In genomic region chr5:111072949-111073682, GRCh38 we compare ENCODE assay signal across 8 cellular contexts. TPM values are rescaled to one million over a fixed set of nuclear protein-coding genes. Genes with fewer than 3 reads are reported as not detected.
DNase-seq lines count a peak whose midpoint lies in the region; ATAC-seq and TF ChIP-seq lines count a peak whose summit lies in the region.

No MANE protein-coding gene starts in this region.

- POLR2A ChIA-PET in naive thymus-derived CD4-positive, alpha-beta T cell (lab: Charles Lee) = no interaction called here

- WGBS in stomach, 5 donors = 1 to 4% (median 2%) methylated on average over 40 to 44 of the region's 44 CpGs

- no peak for TF ChIP-seq POLR2A in stomach (IDR thresholded peaks at IDR 0.05)

- DNase-seq in NCI-H510A treated with DMSO at 0.1 percent for 48 hours (lab: John Stamatoyannopoulos, UW) (peak; percentile 62), stomach (peak; percentile 28), glomerular visceral epithelial cell (ENCODE audit: extremely low spot score) (no peak)
- peak; percentile 31 for DNase-seq in activated CD8-positive, alpha-beta memory T cell treated with anti-CD3 and anti-CD28 coated beads, Interleukin-2, amount 50 U/mL, for 24 hours (ENCODE audit: extremely low read depth)
- peak; percentile 10 to 69 (median 37) for DNase-seq in naive thymus-derived CD4-positive, alpha-beta T cell

- H3K4me1 Mint-ChIP-seq in naive thymus-derived CD4-positive, alpha-beta T cell = peaks cover 11 to 39% (median 30%) of the 10 kb centered on the region in 7 donors

- TF ChIP-seq EP300 in stomach (IDR thresholded peaks at IDR 0.05) = no peak

- intact Hi-C loops in naive thymus-derived CD4-positive, alpha-beta T cell (cut with micrococcal nuclease) = loop anchor here in 1 of 2 donors (2.0 kb wide), 1 partner anchor 20 kb away; the partner anchor contains the start of gene WDR36
- intact Hi-C loops in stomach (cut with DNase I; ENCODE audit: low total_unique reads) = no loop called here

- H3K36me3 ChIP-seq in naive thymus-derived CD4-positive, alpha-beta T cell (ENCODE audit: control insufficient read depth in 2 of 3, insufficient read depth in 3 of 3, low read length in 3 of 3) = no peaks in the 10 kb centered on the region
- H3K36me3 ChIP-seq in stomach = no peaks in the 10 kb centered on the region

- peaks cover 68 to 82% (median 77%) of the 10 kb centered on the region in 5 donors for H3K27me3 Mint-ChIP-seq in naive thymus-derived CD4-positive, alpha-beta T cell

- no peaks in the 10 kb centered on the region for H3K9me3 ChIP-seq in naive thymus-derived CD4-positive, alpha-beta T cell (ENCODE audit: control insufficient read depth in 2 of 3, low read length in 3 of 3)
- no peaks in the 10 kb centered on the region for H3K9me3 ChIP-seq in stomach

- no peak overlapping the region for H3K27ac ChIP-seq in naive thymus-derived CD4-positive, alpha-beta T cell (ENCODE audit: low read depth, low read length)
- peak overlapping the region in 3 of 5 donors; percentile 39 to 75 (median 65) for H3K27ac ChIP-seq in stomach

- H3K36me3 Mint-ChIP-seq in naive thymus-derived CD4-positive, alpha-beta T cell = peaks cover 0 to 3% (median 0%) of the 10 kb centered on the region in 5 donors

- peak overlapping the region; percentile 67 for H3K4me3 ChIP-seq in naive thymus-derived CD4-positive, alpha-beta T cell (ENCODE audit: low read length)
- peak overlapping the region; percentile 48 to 54 (median 52) for H3K4me3 ChIP-seq in stomach

- ATAC-seq in GM18511 (IDR thresholded peaks at IDR 0.05; ENCODE audit: unreplicated experiment) (peak; percentile 84), HG02884 (IDR thresholded peaks at IDR 0.05; ENCODE audit: unreplicated experiment) (peak; percentile 55), esophagus mucosa (peak; percentile 81)
- ATAC-seq in naive thymus-derived CD4-positive, alpha-beta T cell = peak; percentile 86

- H3K27ac Mint-ChIP-seq in naive thymus-derived CD4-positive, alpha-beta T cell = peak overlapping the region in 3 of 9 donors; percentile 4 to 55 (median 53)

- peaks cover 4 to 15% of the 10 kb centered on the region in 2 donors for H3K4me1 ChIP-seq in naive thymus-derived CD4-positive, alpha-beta T cell (ENCODE audit: control insufficient read depth in 2 of 2, insufficient read depth in 2 of 2, low read length in 2 of 2)
- H3K4me1 ChIP-seq in stomach = peaks cover 0 to 44% (median 26%) of the 10 kb centered on the region in 4 donors

- CTCF ChIA-PET in naive thymus-derived CD4-positive, alpha-beta T cell (lab: Charles Lee) = no interaction called here

- no peaks in the 10 kb centered on the region for H3K9me3 Mint-ChIP-seq in naive thymus-derived CD4-positive, alpha-beta T cell

- H3K27me3 ChIP-seq in naive thymus-derived CD4-positive, alpha-beta T cell (ENCODE audit: control insufficient read depth in 2 of 2, insufficient read depth in 2 of 2, low read length in 2 of 2) = peaks cover 14% of the 10 kb centered on the region in 2 donors
- H3K27me3 ChIP-seq in stomach = peaks cover 0 to 53% (median 31%) of the 10 kb centered on the region in 3 donors

- H3K4me3 Mint-ChIP-seq in naive thymus-derived CD4-positive, alpha-beta T cell = peak overlapping the region; percentile 84 to 95 (median 90)

- no peak for TF ChIP-seq CTCF in stomach (IDR thresholded peaks at IDR 0.05)

RNA-seq across cellular contexts. Expression of gene TSLP, which starts 1.6 kb away (rescaled TPM):
- total RNA-seq in esophagus mucosa (3.8 TPM), stomach (10 to 100 TPM in 1 of 5 donors, 1 to 10 TPM in 1, under 1 TPM in 1, not detected in 2; 0.37 to 18.1 (median 2.6) TPM)
- total RNA-seq in naive thymus-derived CD4-positive, alpha-beta T cell = under 1 TPM in 1 of 5 experiments, not detected in 4; 0.15 TPM
- polyA plus RNA-seq in naive thymus-derived CD4-positive, alpha-beta T cell = not detected
- polyA plus RNA-seq in stomach = 1 to 10 TPM in 2 of 3 donors, under 1 TPM in 1; 0.50 to 4.2 (median 3.5) TPM

RNA-seq across cellular contexts. Expression of gene WDR36, which starts 19.0 kb away (rescaled TPM):
- total RNA-seq in esophagus mucosa (23.1 TPM), stomach (10 to 100 TPM in 3 of 5 donors, 1 to 10 TPM in 2; 5.5 to 50.7 (median 13.4) TPM)
- 10 to 100 TPM; 24.8 to 37.4 (median 29.7) TPM for total RNA-seq in naive thymus-derived CD4-positive, alpha-beta T cell
- polyA plus RNA-seq in naive thymus-derived CD4-positive, alpha-beta T cell = 10 to 100 TPM; 24.4 to 30.8 TPM
- polyA plus RNA-seq in stomach = 1 to 10 TPM; 4.0 to 6.4 (median 4.3) TPM
